1 cellular context compared by ENCODE assay signal in genomic region chr7:45893996-45894664, GRCh38.
TF ChIP-seq lines count a peak whose summit lies in the region.

No MANE protein-coding gene starts in this region.

TF ChIP-seq in HepG2, 621 proteins besides CTCF, POLR2A, EP300 and RAD21 (continued from another document and continues in another):
- TF ChIP-seq ZMYM2 (CRISPR knock-in tag; IDR thresholded peaks at IDR 0.05) (0 out of 2 replicates have a peak, but pooled peaks have one; percentile 44), HMG20A (CRISPR knock-in tag; IDR thresholded peaks at IDR 0.05; ENCODE audit: borderline replicate concordance) (0 out of 2 replicates have a peak, but pooled peaks have one; percentile 6), IKZF4 (CRISPR knock-in tag; IDR thresholded peaks at IDR 0.05; ENCODE audit: borderline replicate concordance, low read depth, not compliant biosample characterization) (no peak), E2F1 (CRISPR knock-in tag; IDR thresholded peaks at IDR 0.05) (no peak), HDAC2 (CRISPR knock-in tag; IDR thresholded peaks at IDR 0.05) (no peak), HINFP (CRISPR knock-in tag; IDR thresholded peaks at IDR 0.05; ENCODE audit: low read depth) (peak; percentile 77; the same call in 1 of the 2 replicates), PRDM4 (CRISPR knock-in tag; IDR thresholded peaks at IDR 0.05; ENCODE audit: borderline replicate concordance) (no peak), KAT2B (IDR thresholded peaks at IDR 0.05; ENCODE audit: borderline replicate concordance, low read depth, low read length) (no peak), ZNF350 (CRISPR knock-in tag; IDR thresholded peaks at IDR 0.05; ENCODE audit: borderline replicate concordance, low read depth) (peak; percentile 96), ZNF234 (CRISPR knock-in tag; conservative IDR thresholded peaks at IDR 0.05) (no peak), ZIK1 (CRISPR knock-in tag; IDR thresholded peaks at IDR 0.05; ENCODE audit: borderline replicate concordance, low read depth) (no peak; the same call in 1 of the 2 replicates), ZKSCAN5 (CRISPR knock-in tag; IDR thresholded peaks at IDR 0.05) (peak; percentile 51; the same call in 1 of the 2 replicates), TEF (CRISPR knock-in tag; IDR thresholded peaks at IDR 0.05) (no peak), RCOR2 (CRISPR knock-in tag; IDR thresholded peaks at IDR 0.05) (0 out of 2 replicates have a peak, but pooled peaks have one; percentile 23), ZNF510 (CRISPR knock-in tag; IDR thresholded peaks at IDR 0.05; ENCODE audit: low read depth) (peak; percentile 79; the same call in 1 of the 2 replicates), WIZ (CRISPR knock-in tag; IDR thresholded peaks at IDR 0.05) (no peak), ZNF3 (CRISPR knock-in tag; IDR thresholded peaks at IDR 0.05) (no peak), SP2 (CRISPR knock-in tag; IDR thresholded peaks at IDR 0.05) (no peak), THAP11 (CRISPR knock-in tag; IDR thresholded peaks at IDR 0.05) (peak; percentile 75), ZNF850 (CRISPR knock-in tag; conservative IDR thresholded peaks at IDR 0.05) (no peak), CENPBD1 (CRISPR knock-in tag; IDR thresholded peaks at IDR 0.05; ENCODE audit: borderline replicate concordance, low read depth) (peak; percentile 28; the same call in 1 of the 2 replicates), U2AF1 (optimal IDR thresholded peaks at IDR 0.05; ENCODE audit: low read depth, low read length) (no peak), POGK (CRISPR knock-in tag; conservative IDR thresholded peaks at IDR 0.05) (peak; percentile 70), ZBTB8A (CRISPR knock-in tag; IDR thresholded peaks at IDR 0.05; ENCODE audit: borderline replicate concordance, low read depth) (no peak), ZMAT5 (CRISPR knock-in tag; IDR thresholded peaks at IDR 0.05; ENCODE audit: borderline replicate concordance, low read depth) (no peak; the same call in 1 of the 2 replicates), ZBTB46 (CRISPR knock-in tag; IDR thresholded peaks at IDR 0.05; ENCODE audit: borderline replicate concordance) (no peak), MTF1 (CRISPR knock-in tag; IDR thresholded peaks at IDR 0.05) (no peak), CHD4 (IDR thresholded peaks at IDR 0.05; ENCODE audit: borderline replicate concordance, low read length) (no peak), ZBTB42 (CRISPR knock-in tag; IDR thresholded peaks at IDR 0.05) (no peak), TFDP1 (CRISPR knock-in tag; IDR thresholded peaks at IDR 0.05; ENCODE audit: borderline replicate concordance) (0 out of 2 replicates have a peak, but pooled peaks have one; percentile 1), ZNF326 (CRISPR knock-in tag; IDR thresholded peaks at IDR 0.05; ENCODE audit: borderline replicate concordance) (no peak), ZC3H13 (CRISPR knock-in tag; IDR thresholded peaks at IDR 0.05) (peak; percentile 99), ZSCAN12 (CRISPR knock-in tag; IDR thresholded peaks at IDR 0.05) (no peak; the same call in 1 of the 2 replicates), SRSF9 (IDR thresholded peaks at IDR 0.05; ENCODE audit: borderline replicate concordance, insufficient read depth, low read depth, low read length, poor library complexity, severe bottlenecking) (no peak), CC2D1A (CRISPR knock-in tag; IDR thresholded peaks at IDR 0.05) (no peak), ZUFSP (CRISPR knock-in tag; IDR thresholded peaks at IDR 0.05; ENCODE audit: borderline replicate concordance) (0 out of 2 replicates have a peak, but pooled peaks have one; percentile 77), MEIS2 (CRISPR knock-in tag; IDR thresholded peaks at IDR 0.05) (no peak), YEATS4 (CRISPR knock-in tag; IDR thresholded peaks at IDR 0.05; ENCODE audit: borderline replicate concordance) (no peak), ZNF138 (CRISPR knock-in tag; IDR thresholded peaks at IDR 0.05; ENCODE audit: low read depth) (no peak), NR3C1 (CRISPR knock-in tag; IDR thresholded peaks at IDR 0.05) (no peak), MXD3 (CRISPR knock-in tag; IDR thresholded peaks at IDR 0.05) (peak; percentile 74; the same call in 1 of the 2 replicates), TRIM24 (CRISPR knock-in tag; IDR thresholded peaks at IDR 0.05) (no peak), BRF2 (CRISPR knock-in tag; IDR thresholded peaks at IDR 0.05) (no peak), HIC2 (CRISPR knock-in tag; IDR thresholded peaks at IDR 0.05; ENCODE audit: low read depth) (peak; percentile 77; the same call in 1 of the 2 replicates), ETS1 (CRISPR knock-in tag; IDR thresholded peaks at IDR 0.05) (no peak)
